Comparison of ENCODE assay signal across 15 cellular contexts in genomic region chr12:27548301-27549199, GRCh38. TPM values are rescaled to one million over a fixed set of nuclear protein-coding genes. Genes with fewer than 3 reads are reported as not detected.
A peak's percentile ranks its signal among the peaks of the same experiment; 100 is the strongest.
DNase-seq lines count a peak whose midpoint lies in the region; ATAC-seq and TF ChIP-seq lines count a peak whose summit lies in the region.
"Had no signal": no experiment of that assay in that cellular context is flagged by ENCODE, and none has a peak within 500 bp of the region (broad histone marks: within the 10 kb centered on the region; RNA-seq: fewer than 3 reads in every experiment).

No MANE protein-coding gene starts in this region.

- peak overlapping the region; percentile 85 for H3K27ac Mint-ChIP-seq in dendritic cell treated with granulocyte-macrophage colony-stimulating factor and Interleukin-4, amounts not matched to agents 40 ng/mL and 50 ng/mL, for 4 days
- H3K27ac Mint-ChIP-seq: activated CD4-positive, alpha-beta T cell treated with anti-CD3 and anti-CD28 coated beads, Interleukin-2, amount 10 ng/mL, durations not matched to agents 7 days and 5 days; activated naive CD8-positive, alpha-beta T cell; CD4-positive, alpha-beta T cell; endodermal cell had no signal

- no peak for TF ChIP-seq CTCF in sigmoid colon (IDR thresholded peaks at IDR 0.05)

- H3K36me3 Mint-ChIP-seq in dendritic cell treated with granulocyte-macrophage colony-stimulating factor and Interleukin-4, amounts not matched to agents 40 ng/mL and 50 ng/mL, for 4 days (ENCODE audit: low read depth), result peaks cover 20% of the 10 kb centered on the region
- H3K36me3 Mint-ChIP-seq in activated T-cell treated with anti-CD3 and anti-CD28 coated beads, Interleukin-2, amount 50 U/mL, for 4 hours (ENCODE audit: insufficient read depth), result peaks cover 5% of the 10 kb centered on the region

- peak overlapping the region; percentile 20 to 84 (median 72) for H3K27ac ChIP-seq in sigmoid colon
- H3K27ac ChIP-seq: neutrophil had no signal

- 88 to 91% methylated on average over 8 of the region's 8 CpGs for WGBS in sigmoid colon, 2 donors

- peaks cover 0 to 76% (median 72%) of the 10 kb centered on the region in 4 donors for H3K4me1 ChIP-seq in sigmoid colon

- no peaks in the 10 kb centered on the region for H3K27me3 ChIP-seq in sigmoid colon

- no peak for TF ChIP-seq EP300 in sigmoid colon (IDR thresholded peaks at IDR 0.05)

- H3K4me3 ChIP-seq in sigmoid colon, result no peak overlapping the region

- DNase-seq in CD1c-positive myeloid dendritic cell (ENCODE audit: extremely low spot score) (peak; percentile 58), NCI-H187 treated with DMSO at 0.1 percent for 48 hours (lab: John Stamatoyannopoulos, UW) (peak; percentile 84), sigmoid colon (no peak), NCI-H82 treated with DMSO at 0.1 percent for 48 hours (lab: John Stamatoyannopoulos, UW; ENCODE audit: unreplicated experiment) (no peak), islet precursor cell (no peak)
- DNase-seq in activated T-cell treated with anti-CD3 and anti-CD28 coated beads, Interleukin-2, amount 50 U/mL, for 4 hours, result no peak
- DNase-seq: activated CD4-positive, alpha-beta T cell treated with anti-CD3 and anti-CD28 coated beads, Interleukin-2, amount 10 ng/mL, durations not matched to agents 7 days and 5 days; CD4-positive, alpha-beta T cell; endodermal cell; NCI-H1694; SHP77 had no signal

- no peaks in the 10 kb centered on the region for H3K9me3 Mint-ChIP-seq in dendritic cell treated with granulocyte-macrophage colony-stimulating factor and Interleukin-4, amounts not matched to agents 40 ng/mL and 50 ng/mL, for 4 days
- peaks cover 4% of the 10 kb centered on the region for H3K9me3 Mint-ChIP-seq in activated T-cell treated with anti-CD3 and anti-CD28 coated beads, Interleukin-2, amount 50 U/mL, for 4 hours

- H3K36me3 ChIP-seq in sigmoid colon, result no peaks in the 10 kb centered on the region
- H3K36me3 ChIP-seq: neutrophil had no signal

- H3K9me3 ChIP-seq in sigmoid colon, result no peaks in the 10 kb centered on the region
- H3K9me3 ChIP-seq: neutrophil had no signal

- intact Hi-C loops in dendritic cell treated with granulocyte-macrophage colony-stimulating factor and Interleukin-4, amounts not matched to agents 40 ng/mL and 50 ng/mL, for 4 days (cut with micrococcal nuclease), result no loop called here
- intact Hi-C loops in sigmoid colon (cut with DNase I), result no loop called here

- no peak for ATAC-seq in activated T-cell treated with anti-CD3 and anti-CD28 coated beads, Interleukin-2, amount 50 U/mL, for 4 hours
- ATAC-seq in GM18505 (IDR thresholded peaks at IDR 0.05; ENCODE audit: unreplicated experiment), result no peak

- peaks cover 49% of the 10 kb centered on the region for H3K4me1 Mint-ChIP-seq in dendritic cell treated with granulocyte-macrophage colony-stimulating factor and Interleukin-4, amounts not matched to agents 40 ng/mL and 50 ng/mL, for 4 days (ENCODE audit: low read depth)
- peaks cover 2% of the 10 kb centered on the region for H3K4me1 Mint-ChIP-seq in activated T-cell treated with anti-CD3 and anti-CD28 coated beads, Interleukin-2, amount 50 U/mL, for 4 hours (ENCODE audit: low read depth)

- no peak overlapping the region for H3K4me3 Mint-ChIP-seq in dendritic cell treated with granulocyte-macrophage colony-stimulating factor and Interleukin-4, amounts not matched to agents 40 ng/mL and 50 ng/mL, for 4 days
- H3K4me3 Mint-ChIP-seq in activated T-cell treated with anti-CD3 and anti-CD28 coated beads, Interleukin-2, amount 50 U/mL, for 4 hours, result no peak overlapping the region
- H3K4me3 Mint-ChIP-seq: activated CD4-positive, alpha-beta T cell treated with anti-CD3 and anti-CD28 coated beads, Interleukin-2, amount 10 ng/mL, durations not matched to agents 7 days and 5 days; activated naive CD8-positive, alpha-beta T cell; CD4-positive, alpha-beta T cell; endodermal cell had no signal

- TF ChIP-seq POLR2A in sigmoid colon (IDR thresholded peaks at IDR 0.05) (no peak), GM18505 (IDR thresholded peaks at IDR 0.05; ENCODE audit: borderline replicate concordance, extremely low read depth, insufficient read depth, insufficient read length) (no peak)

- no peaks in the 10 kb centered on the region for H3K27me3 Mint-ChIP-seq in dendritic cell treated with granulocyte-macrophage colony-stimulating factor and Interleukin-4, amounts not matched to agents 40 ng/mL and 50 ng/mL, for 4 days
- H3K27me3 Mint-ChIP-seq in activated T-cell treated with anti-CD3 and anti-CD28 coated beads, Interleukin-2, amount 50 U/mL, for 4 hours (ENCODE audit: low read depth), result peaks cover 9% of the 10 kb centered on the region
- H3K27me3 Mint-ChIP-seq: activated naive CD8-positive, alpha-beta T cell had no signal

RNA-seq across cellular contexts. Expression of gene PPFIBP1, which starts 24.5 kb away (rescaled TPM):
- total RNA-seq in sigmoid colon, result 100 to 1,000 TPM in 1 of 4 donors, 10 to 100 TPM in 3; 65.3 to 101 (median 75.9) TPM
- 10 to 100 TPM in 2 of 3 donors, 1 to 10 TPM in 1; 5.5 to 18.6 (median 14.0) TPM for polyA plus RNA-seq in sigmoid colon
- 10 to 100 TPM in 2 of 3 donors, 1 to 10 TPM in 1; 7.4 to 11.6 (median 10.9) TPM for total RNA-seq in activated T-cell treated with anti-CD3 and anti-CD28 coated beads, Interleukin-2, amount 50 U/mL, for 4 hours

Comparison
In these comparisons a context has a peak if more than half of its experiments do, and no peak if none do; other contexts are left out.
1. DNase-seq: peak in CD1c-positive myeloid dendritic cell (single experiment) and NCI-H187 treated with DMSO at 0.1 percent for 48 hours (single experiment); none in sigmoid colon (single experiment), NCI-H82 treated with DMSO at 0.1 percent for 48 hours (single experiment), activated T-cell treated with anti-CD3 and anti-CD28 coated beads, Interleukin-2, amount 50 U/mL, for 4 hours (single experiment) and islet precursor cell (single experiment).
2. RNA of gene PPFIBP1, which starts 24.5 kb away (total RNA-seq): 65.3 to 101 TPM in sigmoid colon; 7.4 to 11.6 TPM in activated T-cell treated with anti-CD3 and anti-CD28 coated beads, Interleukin-2, amount 50 U/mL, for 4 hours; every median in the first group is over 4 times any median in the second.